20 cellular contexts compared by ENCODE assay signal in genomic region chr19:48833977-48834376, GRCh38. TPM values are rescaled to one million over a fixed set of nuclear protein-coding genes. Genes with fewer than 3 reads are reported as not detected.
DNase-seq lines count a peak whose midpoint lies in the region; ATAC-seq and TF ChIP-seq lines count a peak whose summit lies in the region.
"Had no signal": no experiment of that assay in that cellular context is flagged by ENCODE, and none has a peak within 500 bp of the region (broad histone marks: within the 10 kb centered on the region; RNA-seq: fewer than 3 reads in every experiment).

No MANE protein-coding gene starts in this region.

- POLR2A ChIA-PET in naive thymus-derived CD4-positive, alpha-beta T cell (lab: Charles Lee), result interaction anchor here (0.6 to 1.6 kb wide), 2 partner anchors 26 to 39 kb away, joined by 4 to 5 read pairs; no protein-coding TSS in a partner anchor

- H3K79me2 ChIP-seq in DOHH2 (ENCODE audit: control insufficient read depth, low read length), result no peaks in the 10 kb centered on the region

- no peaks in the 10 kb centered on the region for H3K9me3 ChIP-seq in DOHH2 (ENCODE audit: control insufficient read depth, insufficient read depth, low read length)
- H3K9me3 ChIP-seq in naive thymus-derived CD4-positive, alpha-beta T cell (ENCODE audit: control insufficient read depth in 2 of 3, low read length in 3 of 3), result no peaks in the 10 kb centered on the region
- H3K9me3 ChIP-seq: SJCRH30, upper lobe of left lung had no signal

- H3K4me1 Mint-ChIP-seq in activated naive CD8-positive, alpha-beta T cell treated with anti-CD3 and anti-CD28 coated beads for 36 hours, result peaks cover 19% of the 10 kb centered on the region
- H3K4me1 Mint-ChIP-seq in naive thymus-derived CD4-positive, alpha-beta T cell, result peaks cover 16 to 25% (median 23%) of the 10 kb centered on the region in 7 donors

- intact Hi-C loops in naive thymus-derived CD4-positive, alpha-beta T cell (cut with micrococcal nuclease), result loop anchor here (2.0 kb wide), 2 partner anchors 23 to 187 kb away; partner anchors contain the start of genes BCAT2 (in 2 of the 2) and CA11 (in 1 of the 2)

- peaks cover 30% of the 10 kb centered on the region for H3K4me1 ChIP-seq in DOHH2 (ENCODE audit: control insufficient read depth, low read length)
- peaks cover 12 to 16% of the 10 kb centered on the region in 2 donors for H3K4me1 ChIP-seq in naive thymus-derived CD4-positive, alpha-beta T cell (ENCODE audit: control insufficient read depth in 2 of 2, insufficient read depth in 2 of 2, low read length in 2 of 2)
- H3K4me1 ChIP-seq: SJCRH30 had no signal

- no peak overlapping the region for H3K27ac ChIP-seq in DOHH2 (ENCODE audit: low read depth, low read length)
- H3K27ac ChIP-seq in naive thymus-derived CD4-positive, alpha-beta T cell (ENCODE audit: low read depth, low read length), result no peak overlapping the region
- H3K27ac ChIP-seq: 22Rv1, SJCRH30, upper lobe of left lung had no signal

- H3K9me2 ChIP-seq in DOHH2 (replicated peaks; ENCODE audit: control insufficient read depth, low read length), result no peaks in the 10 kb centered on the region

- peak overlapping the region; percentile 13 for H3K27ac Mint-ChIP-seq in activated naive CD8-positive, alpha-beta T cell treated with anti-CD3 and anti-CD28 coated beads for 36 hours
- H3K27ac Mint-ChIP-seq in naive thymus-derived CD4-positive, alpha-beta T cell, result peak overlapping the region in 7 of 9 donors; percentile 26 to 80 (median 70)
- H3K27ac Mint-ChIP-seq: natural killer cell treated with Interleukin-12 subunit alpha and Interleukin-12 subunit beta and Interleukin-15 and Interleukin-18, amount 100 ng/mL, for 72 hours had no signal

- H3K27me3 Mint-ChIP-seq in activated naive CD8-positive, alpha-beta T cell treated with anti-CD3 and anti-CD28 coated beads for 36 hours, result peaks cover 10% of the 10 kb centered on the region
- peaks cover 0 to 11% (median 0%) of the 10 kb centered on the region in 5 donors for H3K27me3 Mint-ChIP-seq in naive thymus-derived CD4-positive, alpha-beta T cell

- peak; percentile 33 for DNase-seq in DMS53 (lab: John Stamatoyannopoulos, UW)
- no peak for DNase-seq in DMS53 treated with DMSO at 0.1 percent for 48 hours (lab: John Stamatoyannopoulos, UW; ENCODE audit: unreplicated experiment)
- DNase-seq in activated naive CD8-positive, alpha-beta T cell treated with anti-CD3 and anti-CD28 coated beads for 36 hours, result no peak
- DNase-seq in naive thymus-derived CD4-positive, alpha-beta T cell, result no peak
- no peak for DNase-seq in HCEC 1CT
- DNase-seq in iPS-NIHi11 (ENCODE audit: low spot score), result no peak
- DNase-seq: activated CD4-positive, alpha-beta T cell treated with anti-CD3 and anti-CD28 coated beads for 48 hours; activated T-cell treated with anti-CD3 and anti-CD28 coated beads for 4 hours; DMS153; islet precursor cell; NCI-H187 treated with DMSO at 0.1 percent for 48 hours; NCI-H510A treated with DMSO at 0.1 percent for 48 hours; SJCRH30; T-helper 9 cell; upper lobe of left lung had no signal

- CTCF ChIA-PET in naive thymus-derived CD4-positive, alpha-beta T cell (lab: Charles Lee), result interaction anchor here (1.1 to 2.1 kb wide), 2 partner anchors 8 to 38 kb away, joined by 3 to 6 read pairs; no protein-coding TSS in a partner anchor

- H3K27me3 ChIP-seq in DOHH2 (ENCODE audit: control insufficient read depth, low read length), result no peaks in the 10 kb centered on the region
- peaks cover 0 to 5% of the 10 kb centered on the region in 2 donors for H3K27me3 ChIP-seq in naive thymus-derived CD4-positive, alpha-beta T cell (ENCODE audit: control insufficient read depth in 2 of 2, insufficient read depth in 2 of 2, low read length in 2 of 2)
- H3K27me3 ChIP-seq: SJCRH30 had no signal

- H3K4me2 ChIP-seq in DOHH2 (ENCODE audit: low read length), result peak overlapping the region; percentile 48

- H4K20me1 ChIP-seq in DOHH2 (ENCODE audit: control insufficient read depth, insufficient read depth, low read depth, low read length), result no peaks in the 10 kb centered on the region

- peaks cover 6% of the 10 kb centered on the region for H3F3A ChIP-seq in DOHH2 (ENCODE audit: control insufficient read depth, insufficient read depth)

- H3K36me3 ChIP-seq in DOHH2 (ENCODE audit: control insufficient read depth, low read length), result no peaks in the 10 kb centered on the region
- no peaks in the 10 kb centered on the region for H3K36me3 ChIP-seq in naive thymus-derived CD4-positive, alpha-beta T cell (ENCODE audit: control insufficient read depth in 2 of 3, insufficient read depth in 3 of 3, low read length in 3 of 3)
- H3K36me3 ChIP-seq: SJCRH30 had no signal

- no peak for ATAC-seq in naive thymus-derived CD4-positive, alpha-beta T cell
- ATAC-seq in GM18868 (IDR thresholded peaks at IDR 0.05; ENCODE audit: unreplicated experiment), result no peak
- ATAC-seq: natural killer cell treated with Interleukin-12 subunit alpha and Interleukin-12 subunit beta and Interleukin-15 and Interleukin-18, amount 100 ng/mL, for 72 hours had no signal

- no peaks in the 10 kb centered on the region for H3K36me3 Mint-ChIP-seq in activated naive CD8-positive, alpha-beta T cell treated with anti-CD3 and anti-CD28 coated beads for 36 hours
- H3K36me3 Mint-ChIP-seq in naive thymus-derived CD4-positive, alpha-beta T cell, result peaks cover 0 to 4% (median 0%) of the 10 kb centered on the region in 5 donors
- H3K36me3 Mint-ChIP-seq: natural killer cell treated with Interleukin-12 subunit alpha and Interleukin-12 subunit beta and Interleukin-15 and Interleukin-18, amount 100 ng/mL, for 72 hours had no signal

- no peak overlapping the region for H3K4me3 Mint-ChIP-seq in activated naive CD8-positive, alpha-beta T cell treated with anti-CD3 and anti-CD28 coated beads for 36 hours
- peak overlapping the region in 8 of 10 donors; percentile 27 to 74 (median 58) for H3K4me3 Mint-ChIP-seq in naive thymus-derived CD4-positive, alpha-beta T cell
- H3K4me3 Mint-ChIP-seq: natural killer cell treated with Interleukin-12 subunit alpha and Interleukin-12 subunit beta and Interleukin-15 and Interleukin-18, amount 100 ng/mL, for 72 hours had no signal

- H3K9me3 Mint-ChIP-seq in activated naive CD8-positive, alpha-beta T cell treated with anti-CD3 and anti-CD28 coated beads for 36 hours, result no peaks in the 10 kb centered on the region
- peaks cover 0 to 1% (median 0%) of the 10 kb centered on the region in 11 donors for H3K9me3 Mint-ChIP-seq in naive thymus-derived CD4-positive, alpha-beta T cell
- H3K9me3 Mint-ChIP-seq: natural killer cell treated with Interleukin-12 subunit alpha and Interleukin-12 subunit beta and Interleukin-15 and Interleukin-18, amount 100 ng/mL, for 72 hours had no signal

- TF ChIP-seq CTCF in DOHH2 (IDR thresholded peaks at IDR 0.05; ENCODE audit: low read depth, low read length, poor library complexity, severe bottlenecking), result no peak

- H3K4me3 ChIP-seq in DOHH2 (ENCODE audit: low read length), result peak overlapping the region; percentile 54
- H3K4me3 ChIP-seq in naive thymus-derived CD4-positive, alpha-beta T cell (ENCODE audit: low read length), result no peak overlapping the region
- H3K4me3 ChIP-seq: lung, SJCRH30, upper lobe of left lung had no signal

RNA-seq across cellular contexts. Expression of gene HSD17B14, which starts 2.3 kb away (rescaled TPM):
- total RNA-seq in activated naive CD8-positive, alpha-beta T cell treated with anti-CD3 and anti-CD28 coated beads for 36 hours, result under 1 TPM; 0.35 to 0.66 TPM
- 1 to 10 TPM in 2 of 5 experiments, under 1 TPM in 2, not detected in 1; 0.38 to 2.9 (median 1.2) TPM for total RNA-seq in naive thymus-derived CD4-positive, alpha-beta T cell
- 1 to 10 TPM in 1 of 2 donors, under 1 TPM in 1; 0.66 to 1.7 TPM for polyA plus RNA-seq in naive thymus-derived CD4-positive, alpha-beta T cell
- total RNA-seq: SJCRH30 had no signal

RNA-seq across cellular contexts. Expression of gene BCAT2, which starts 23.1 kb away (rescaled TPM):
- total RNA-seq in activated naive CD8-positive, alpha-beta T cell treated with anti-CD3 and anti-CD28 coated beads for 36 hours, result 10 to 100 TPM; 62.6 to 63.6 TPM
- total RNA-seq in naive thymus-derived CD4-positive, alpha-beta T cell, result 10 to 100 TPM; 16.7 to 53.1 (median 22.5) TPM
- 10 to 100 TPM; 25.5 to 30.9 TPM for polyA plus RNA-seq in naive thymus-derived CD4-positive, alpha-beta T cell

RNA-seq across cellular contexts. Expression of gene PLEKHA4, which starts 34.4 kb away (rescaled TPM):
- 1 to 10 TPM; 5.8 to 7.6 TPM for total RNA-seq in activated naive CD8-positive, alpha-beta T cell treated with anti-CD3 and anti-CD28 coated beads for 36 hours
- 1 to 10 TPM; 2.1 to 7.4 (median 4.0) TPM for total RNA-seq in naive thymus-derived CD4-positive, alpha-beta T cell
- 1 to 10 TPM; 2.6 to 5.6 TPM for polyA plus RNA-seq in naive thymus-derived CD4-positive, alpha-beta T cell

RNA-seq across cellular contexts. Expression of gene PPP1R15A, which starts 38.2 kb away (rescaled TPM):
- 10 to 100 TPM; 60.8 to 65.4 TPM for total RNA-seq in activated naive CD8-positive, alpha-beta T cell treated with anti-CD3 and anti-CD28 coated beads for 36 hours
- total RNA-seq in naive thymus-derived CD4-positive, alpha-beta T cell, result 1,000 to 10,000 TPM in 1 of 5 experiments, 100 to 1,000 TPM in 1, 10 to 100 TPM in 3; 31.5 to 1,030 (median 71.9) TPM
- polyA plus RNA-seq in naive thymus-derived CD4-positive, alpha-beta T cell, result 10 to 100 TPM; 23.0 to 29.8 TPM
